ENCODE assay signal across 26 cellular contexts in the genomic region with DNA sequence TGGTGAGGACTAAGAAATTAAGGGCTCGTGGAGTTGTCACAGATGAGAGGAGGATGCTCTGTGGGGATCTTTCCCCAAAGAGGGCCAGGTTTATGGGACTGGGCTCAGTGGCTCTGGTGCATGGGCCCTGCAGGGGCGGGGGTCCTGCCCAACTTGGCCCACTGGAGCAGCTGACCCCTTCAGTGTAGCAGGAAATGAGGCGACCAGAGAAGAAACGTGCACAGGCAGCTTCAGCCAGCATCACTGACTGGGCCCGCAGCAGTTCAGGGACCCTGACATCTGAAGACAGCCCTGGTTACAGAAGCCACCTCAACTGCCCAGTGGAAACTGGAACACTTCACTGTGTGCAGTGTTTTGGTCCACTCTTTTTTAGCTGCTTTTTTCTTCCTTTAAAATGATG.
A peak's percentile ranks its signal among the peaks of the same experiment; 100 is the strongest.
DNase-seq lines count a peak whose midpoint lies in the region; ATAC-seq and TF ChIP-seq lines count a peak whose summit lies in the region.
"Had no signal": no experiment of that assay in that cellular context is flagged by ENCODE, and none has a peak within 500 bp of the region (broad histone marks: within the 10 kb centered on the region; RNA-seq: fewer than 3 reads in every experiment).

No MANE protein-coding gene starts in this region.

- no peaks in the 10 kb centered on the region for H3K79me2 ChIP-seq in Karpas-422 (ENCODE audit: low read length)

- no peak overlapping the region for H3K4me3 Mint-ChIP-seq in activated CD4-positive, alpha-beta T cell treated with anti-CD3 and anti-CD28 coated beads for 36 hours
- H3K4me3 Mint-ChIP-seq in activated CD8-positive, alpha-beta T cell treated with anti-CD3 and anti-CD28 coated beads, Interleukin-2, amount 10 ng/mL, durations not matched to agents 7 days and 5 days, result no peak overlapping the region
- no peak overlapping the region for H3K4me3 Mint-ChIP-seq in mesothelial cell of epicardium
- H3K4me3 Mint-ChIP-seq: activated naive CD8-positive, alpha-beta T cell treated with anti-CD3 and anti-CD28 coated beads, Interleukin-2, amount 10 ng/mL, durations not matched to agents 7 days and 5 days; CD14-positive monocyte; immature natural killer cell had no signal

- no peak overlapping the region for H2AFZ ChIP-seq in Karpas-422 (ENCODE audit: low read length)

- no peak for TF ChIP-seq CTCF in mesothelial cell of epicardium (IDR thresholded peaks at IDR 0.05; ENCODE audit: unreplicated experiment)

- no peak for ATAC-seq in activated CD4-positive, alpha-beta T cell treated with anti-CD3 and anti-CD28 coated beads for 36 hours
- no peak for ATAC-seq in activated CD8-positive, alpha-beta T cell treated with anti-CD3 and anti-CD28 coated beads, Interleukin-2, amount 10 ng/mL, durations not matched to agents 7 days and 5 days
- no peak for ATAC-seq in GM18867 (IDR thresholded peaks at IDR 0.05; ENCODE audit: unreplicated experiment)

- no peaks in the 10 kb centered on the region for H3K9me2 ChIP-seq in Karpas-422 (replicated peaks; ENCODE audit: insufficient read depth, low read length)

- peak overlapping the region in 1 of 11 experiments; percentile 19; a peak in 2 of 22 replicates for H3K9ac ChIP-seq in BLaER1 treated with 17β-estradiol and CSF1 and Interleukin-3, amounts not matched to agents 10 nM and 100 nM
- no peak overlapping the region for H3K9ac ChIP-seq in Karpas-422 (ENCODE audit: low read length)

- no peaks in the 10 kb centered on the region for H3K9me3 ChIP-seq in BLaER1 treated with 17β-estradiol and CSF1 and Interleukin-3, amounts not matched to agents 10 nM and 100 nM (replicated peaks in 1 of 11)
- no peaks in the 10 kb centered on the region for H3K9me3 ChIP-seq in Karpas-422 (ENCODE audit: low read length)
- H3K9me3 ChIP-seq: ovary, Peyer's patch had no signal

- H3K36me3 ChIP-seq in BLaER1 treated with 17β-estradiol and CSF1 and Interleukin-3, amounts not matched to agents 10 nM and 100 nM, result peaks cover 69 to 100% (median 89%) of the 10 kb centered on the region in 11 experiments
- 0 out of 2 replicates have a peak, but pooled peaks cover 3% of the 10 kb centered on the region for H3K36me3 ChIP-seq in Karpas-422 (ENCODE audit: insufficient read depth, low read length)
- H3K36me3 ChIP-seq: ovary had no signal

- peaks cover 8% of the 10 kb centered on the region for H3K4me1 Mint-ChIP-seq in activated CD4-positive, alpha-beta T cell treated with anti-CD3 and anti-CD28 coated beads for 36 hours
- H3K4me1 Mint-ChIP-seq in activated CD8-positive, alpha-beta T cell treated with anti-CD3 and anti-CD28 coated beads, Interleukin-2, amount 10 ng/mL, durations not matched to agents 7 days and 5 days (ENCODE audit: low read depth), result peaks cover 20% of the 10 kb centered on the region
- H3K4me1 Mint-ChIP-seq in mesothelial cell of epicardium, result no peaks in the 10 kb centered on the region

- H3K27me3 Mint-ChIP-seq in activated CD4-positive, alpha-beta T cell treated with anti-CD3 and anti-CD28 coated beads for 36 hours, result no peaks in the 10 kb centered on the region
- H3K27me3 Mint-ChIP-seq in activated CD8-positive, alpha-beta T cell treated with anti-CD3 and anti-CD28 coated beads, Interleukin-2, amount 10 ng/mL, durations not matched to agents 7 days and 5 days (ENCODE audit: low read depth), result no peaks in the 10 kb centered on the region
- no peaks in the 10 kb centered on the region for H3K27me3 Mint-ChIP-seq in mesothelial cell of epicardium (ENCODE audit: low read depth)
- H3K27me3 Mint-ChIP-seq: activated naive CD8-positive, alpha-beta T cell treated with anti-CD3 and anti-CD28 coated beads, Interleukin-2, amount 10 ng/mL, durations not matched to agents 7 days and 5 days had no signal

- POLR2A ChIA-PET in activated CD4-positive, alpha-beta T cell treated with anti-CD3 and anti-CD28 coated beads for 36 hours (lab: Charles Lee), result interaction anchor here (0.6 to 0.7 kb wide), 3 partner anchors 27 to 240 kb away, joined by 3 read pairs; no protein-coding TSS in a partner anchor
- POLR2A ChIA-PET in activated CD8-positive, alpha-beta T cell treated with anti-CD3 and anti-CD28 coated beads, Interleukin-2, amount 10 ng/mL, durations not matched to agents 7 days and 5 days (lab: Charles Lee), result no interaction called here

- peak overlapping the region in 2 of 11 experiments; percentile 27 to 74; a peak in 7 of 22 replicates for H3K27ac ChIP-seq in BLaER1 treated with 17β-estradiol and CSF1 and Interleukin-3, amounts not matched to agents 10 nM and 100 nM
- H3K27ac ChIP-seq in Karpas-422 (ENCODE audit: low read length), result no peak overlapping the region
- H3K27ac ChIP-seq: 22Rv1, ovary, Peyer's patch had no signal

- H3K9me3 Mint-ChIP-seq in activated CD4-positive, alpha-beta T cell treated with anti-CD3 and anti-CD28 coated beads for 36 hours (ENCODE audit: low read depth), result no peaks in the 10 kb centered on the region
- no peaks in the 10 kb centered on the region for H3K9me3 Mint-ChIP-seq in activated CD8-positive, alpha-beta T cell treated with anti-CD3 and anti-CD28 coated beads, Interleukin-2, amount 10 ng/mL, durations not matched to agents 7 days and 5 days (ENCODE audit: insufficient read depth)
- no peaks in the 10 kb centered on the region for H3K9me3 Mint-ChIP-seq in mesothelial cell of epicardium
- H3K9me3 Mint-ChIP-seq: activated naive CD8-positive, alpha-beta T cell treated with anti-CD3 and anti-CD28 coated beads, Interleukin-2, amount 10 ng/mL, durations not matched to agents 7 days and 5 days; CD14-positive monocyte; immature natural killer cell had no signal

- H4K20me1 ChIP-seq in BLaER1 treated with 17β-estradiol and CSF1 and Interleukin-3, amounts not matched to agents 10 nM and 100 nM, result peaks cover 0 to 99% (median 7%) of the 10 kb centered on the region in 11 experiments; a peak in 14 of 22 replicates
- H4K20me1 ChIP-seq in Karpas-422 (ENCODE audit: insufficient read depth, low read depth, low read length), result no peaks in the 10 kb centered on the region

- no peak for DNase-seq in activated CD4-positive, alpha-beta T cell treated with anti-CD3 and anti-CD28 coated beads for 36 hours
- DNase-seq in activated CD4-positive, alpha-beta T cell treated with anti-CD3 and anti-CD28 coated beads, Interleukin-2, amount 50 U/mL, for 48 hours, result no peak
- DNase-seq in activated CD8-positive, alpha-beta T cell treated with anti-CD3 and anti-CD28 coated beads, Interleukin-2, amount 10 ng/mL, durations not matched to agents 7 days and 5 days, result peak; percentile 14
- no peak for DNase-seq in mesothelial cell of epicardium (ENCODE audit: low spot score in 2 of 2, unreplicated experiment in 2 of 2)
- DNase-seq in inferior parietal cortex (ENCODE audit: extremely low spot score), result no peak
- DNase-seq in Karpas-422, result no peak
- DNase-seq: activated CD4-positive, alpha-beta T cell treated with anti-CD3 and anti-CD28 coated beads for 48 hours; activated naive CD8-positive, alpha-beta T cell treated with anti-CD3 and anti-CD28 coated beads, Interleukin-2, amount 10 ng/mL, durations not matched to agents 7 days and 5 days; aorta; effector memory CD4-positive, alpha-beta T cell; HCEC 1CT; immature natural killer cell; NCI-H1092 treated with DMSO at 0.1 percent for 48 hours; NCI-H1694 treated with DMSO at 0.1 percent for 48 hours; NCI-H446 treated with DMSO at 0.1 percent for 48 hours; NCI-H82; ovary; retina; SIG-M5; small intestine; stimulated activated naive CD4-positive, alpha-beta T cell treated with Interleukin-2 at 50 U/mL for 16 hours had no signal

- peaks cover 77% of the 10 kb centered on the region for H3K36me3 Mint-ChIP-seq in activated CD4-positive, alpha-beta T cell treated with anti-CD3 and anti-CD28 coated beads for 36 hours (ENCODE audit: low read depth)
- peaks cover 78% of the 10 kb centered on the region for H3K36me3 Mint-ChIP-seq in activated CD8-positive, alpha-beta T cell treated with anti-CD3 and anti-CD28 coated beads, Interleukin-2, amount 10 ng/mL, durations not matched to agents 7 days and 5 days (ENCODE audit: low read depth)
- peaks cover 33% of the 10 kb centered on the region for H3K36me3 Mint-ChIP-seq in mesothelial cell of epicardium

- CTCF ChIA-PET in activated CD4-positive, alpha-beta T cell treated with anti-CD3 and anti-CD28 coated beads for 36 hours (lab: Charles Lee), result interaction anchor here (1.5 to 2.6 kb wide), 2 partner anchors 13 to 66 kb away, joined by 4 to 9 read pairs; no protein-coding TSS in a partner anchor
- CTCF ChIA-PET in activated CD8-positive, alpha-beta T cell treated with anti-CD3 and anti-CD28 coated beads, Interleukin-2, amount 10 ng/mL, durations not matched to agents 7 days and 5 days (lab: Charles Lee), result interaction anchor here (1.2 to 1.7 kb wide), 2 partner anchors 11 to 14 kb away, joined by 3 to 7 read pairs; no protein-coding TSS in a partner anchor

- H3K4me3 ChIP-seq in BLaER1 treated with 17β-estradiol and CSF1 and Interleukin-3, amounts not matched to agents 10 nM and 100 nM, result no peak overlapping the region
- no peak overlapping the region for H3K4me3 ChIP-seq in Karpas-422 (ENCODE audit: low read length)
- H3K4me3 ChIP-seq: ovary, Peyer's patch had no signal

- no peaks in the 10 kb centered on the region for H3K27me3 ChIP-seq in BLaER1 treated with 17β-estradiol and CSF1 and Interleukin-3, amounts not matched to agents 10 nM and 100 nM
- H3K27me3 ChIP-seq in Karpas-422 (ENCODE audit: low read length), result no peaks in the 10 kb centered on the region
- H3K27me3 ChIP-seq: ovary, Peyer's patch had no signal

- H3K4me2 ChIP-seq in BLaER1 treated with 17β-estradiol and CSF1 and Interleukin-3, amounts not matched to agents 10 nM and 100 nM, result peak overlapping the region in 8 of 11 experiments; percentile 72 to 88 (median 83); a peak in 14 of 22 replicates
- H3K4me2 ChIP-seq in Karpas-422 (ENCODE audit: low read depth, low read length, poor library complexity, severe bottlenecking), result no peak overlapping the region

- intact Hi-C loops in activated CD4-positive, alpha-beta T cell treated with anti-CD3 and anti-CD28 coated beads for 36 hours (cut with DNase I, micrococcal nuclease), result no loop called here

- peaks cover 37 to 71% (median 62%) of the 10 kb centered on the region in 10 experiments for H3K4me1 ChIP-seq in BLaER1 treated with 17β-estradiol and CSF1 and Interleukin-3, amounts not matched to agents 10 nM and 100 nM
- H3K4me1 ChIP-seq in Karpas-422 (ENCODE audit: low read length), result peaks cover 23% of the 10 kb centered on the region

- peak overlapping the region; percentile 3 for H3K27ac Mint-ChIP-seq in activated CD4-positive, alpha-beta T cell treated with anti-CD3 and anti-CD28 coated beads for 36 hours
- H3K27ac Mint-ChIP-seq in activated CD8-positive, alpha-beta T cell treated with anti-CD3 and anti-CD28 coated beads, Interleukin-2, amount 10 ng/mL, durations not matched to agents 7 days and 5 days, result peak overlapping the region; percentile 16
- peak overlapping the region; percentile 16 for H3K27ac Mint-ChIP-seq in mesothelial cell of epicardium
- H3K27ac Mint-ChIP-seq: activated naive CD8-positive, alpha-beta T cell treated with anti-CD3 and anti-CD28 coated beads, Interleukin-2, amount 10 ng/mL, durations not matched to agents 7 days and 5 days had no signal
